In the genomic region with DNA sequence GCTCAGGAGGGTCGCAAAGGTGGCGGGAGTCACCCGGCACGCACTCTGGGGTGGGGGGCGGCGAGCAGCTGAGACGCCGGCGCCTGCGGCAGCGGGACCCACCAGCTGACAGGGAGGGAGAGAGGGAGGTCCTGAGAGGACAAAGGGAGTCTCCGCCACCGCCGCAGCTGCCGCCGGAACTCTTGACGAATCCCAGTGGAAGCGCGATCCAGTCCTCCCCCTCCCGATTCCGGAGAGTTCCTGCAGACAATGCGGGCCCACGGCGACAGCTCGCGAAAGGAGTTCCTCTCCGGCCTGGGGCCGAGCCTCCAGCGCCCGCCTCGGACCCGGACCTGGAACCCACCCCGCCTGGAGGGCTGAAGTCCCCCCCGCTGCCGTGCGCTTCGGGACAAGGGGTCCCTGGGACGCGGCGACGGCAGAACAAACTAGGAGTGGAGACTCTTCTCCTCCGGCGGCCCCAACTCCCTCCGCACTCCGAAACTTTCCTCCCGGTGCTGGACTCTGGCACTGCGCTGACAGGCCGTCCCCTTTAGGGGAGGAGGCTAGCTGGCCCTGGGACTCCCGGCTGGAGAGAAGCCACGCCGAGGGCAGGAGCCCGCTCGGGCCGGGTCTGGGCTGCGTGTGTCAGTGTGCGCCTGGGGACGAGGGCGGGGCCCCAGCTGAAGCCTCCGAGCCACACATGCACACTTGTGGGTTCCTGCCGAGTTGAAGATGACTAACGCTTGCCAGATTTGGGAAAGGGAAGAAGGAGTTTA, we compare ENCODE assay signal across 8 cellular contexts. TPM values are rescaled to one million over a fixed set of nuclear protein-coding genes. Genes with fewer than 3 reads are reported as not detected.
DNase-seq lines count a peak whose midpoint lies in the region; ATAC-seq, FAIRE-seq and TF ChIP-seq lines count a peak whose summit lies in the region.

A gene (minus strand): TSS at position 623 of the 755 bp plus-strand sequence. CDS start 669 bp downstream, outside the sequence.

- peak within 1 kb of the TSS; percentile 68 to 72 for H3K9ac ChIP-seq in kidney (ENCODE audit: low read length in 2 of 2)

- peak within 1 kb of the TSS; percentile 84 to 87 for H3K27ac ChIP-seq in kidney (ENCODE audit: low read depth in 2 of 2, low read length in 2 of 2)

- no peaks in the 10 kb centered on the region for H3K9me3 ChIP-seq in kidney (ENCODE audit: control insufficient read depth in 1 of 2, low read length in 2 of 2)

- no peak for FAIRE-seq in kidney (lab: Jason Lieb, UNC)

- DNase-seq in NCI-H2029 (lab: John Stamatoyannopoulos, UW): peak; percentile 1
- no peak for DNase-seq in NCI-H2029 treated with DMSO at 0.1 percent for 48 hours (lab: John Stamatoyannopoulos, UW)
- DNase-seq in NCI-H2081 treated with DMSO at 0.1 percent for 48 hours (lab: John Stamatoyannopoulos, UW): peak; percentile 28
- peak; percentile 7 to 50 (median 26) for DNase-seq in activated CD4-positive, CD25-positive, alpha-beta regulatory T cell (lab: John Stamatoyannopoulos, UW)
- peak; percentile 3 for DNase-seq in cerebellum (ENCODE audit: low spot score)
- DNase-seq in kidney: peak; percentile 97
- DNase-seq in stimulated activated CD4-positive, alpha-beta T cell treated with anti-CD3 and anti-CD28 coated beads, Interleukin-12 subunit alpha, Interleukin-12 subunit beta, amount 100 ng/mL, for 48 hours (ENCODE audit: low read depth in 2 of 3, low spot score in 1 of 3): peak in 2 of 3 donors; percentile 27 to 63

- TF ChIP-seq CTCF in kidney (IDR thresholded peaks at IDR 0.05; ENCODE audit: borderline replicate concordance, extremely low read depth, insufficient read depth): no peak

- ATAC-seq in HG02870 (IDR thresholded peaks at IDR 0.05; ENCODE audit: unreplicated experiment): peak; percentile 59

- peaks cover 0 to 7% of the 10 kb centered on the region in 2 donors for H3K4me1 ChIP-seq in kidney (ENCODE audit: control insufficient read depth in 1 of 2, insufficient read depth in 1 of 2, low read depth in 1 of 2, low read length in 2 of 2)

- no peaks in the 10 kb centered on the region for H3K36me3 ChIP-seq in kidney (ENCODE audit: control insufficient read depth in 1 of 2, insufficient read depth in 2 of 2, low read length in 2 of 2)

- intact Hi-C loops in kidney (cut with DNase I): no loop called here

- peak within 1 kb of the TSS; percentile 77 to 81 for H3K4me3 ChIP-seq in kidney (ENCODE audit: low read length in 2 of 2)

RNA-seq across cellular contexts. Expression of the gene that starts here (rescaled TPM):
- total RNA-seq in cerebellum (33.4 TPM), kidney (33.1 TPM)
- polyA plus RNA-seq in kidney (ENCODE audit: insufficient read depth, low read depth, low replicate concordance): 10.6 TPM
